ENCODE assay signal across 2 cellular contexts in genomic region chr10:112977294-112977951, GRCh38.
TF ChIP-seq lines count a peak whose summit lies in the region.

No MANE protein-coding gene starts in this region.

TF ChIP-seq in HEK293, 187 proteins besides CTCF, POLR2A, EP300 and RAD21:
- TF ChIP-seq ZNF18 (tag by site-specific recombination; IDR thresholded peaks at IDR 0.05) (peak; percentile 36; the same call in 1 of the 2 replicates), ZNF670 (tag by site-specific recombination; IDR thresholded peaks at IDR 0.05; ENCODE audit: low read depth) (no peak), ZNF707 (tag by site-specific recombination; IDR thresholded peaks at IDR 0.05) (no peak), PRDM6 (tag by site-specific recombination; IDR thresholded peaks at IDR 0.05) (peak; percentile 49), AEBP2 (tag by site-specific recombination; IDR thresholded peaks at IDR 0.05; ENCODE audit: borderline replicate concordance) (no peak), SCRT2 (tag by site-specific recombination; IDR thresholded peaks at IDR 0.05) (0 out of 2 replicates have a peak, but pooled peaks have one; percentile 24), OSR2 (tag by site-specific recombination; IDR thresholded peaks at IDR 0.05) (peak; percentile 66; the same call in 1 of the 2 replicates)

TF ChIP-seq in WTC11, 78 proteins besides CTCF, POLR2A, EP300 and RAD21 (continued from another document):
- TF ChIP-seq PRDM15 (CRISPR knock-in tag; IDR thresholded peaks at IDR 0.05) (no peak), ZNF219 (CRISPR knock-in tag; IDR thresholded peaks at IDR 0.05; ENCODE audit: borderline replicate concordance) (no peak)
TF ChIP-seq in WTC11: peak in this region for 0.
